In genomic region chr12:107444771-107445170, GRCh38 we compare ENCODE assay signal across 16 cellular contexts.
DNase-seq lines count a peak whose midpoint lies in the region; TF ChIP-seq lines count a peak whose summit lies in the region.
"Had no signal": no experiment of that assay in that cellular context is flagged by ENCODE, and none has a peak within 500 bp of the region (broad histone marks: within the 10 kb centered on the region; RNA-seq: fewer than 3 reads in every experiment).

No MANE protein-coding gene starts in this region.

- POLR2A ChIA-PET in activated CD4-positive, alpha-beta memory T cell treated with anti-CD3 and anti-CD28 coated beads, Interleukin-2, amount 10 ng/mL, durations not matched to agents 7 days and 5 days (lab: Charles Lee): no interaction called here

- H3K4me2 ChIP-seq in Karpas-422 (ENCODE audit: low read depth, low read length, poor library complexity, severe bottlenecking): no peak overlapping the region

- no peak overlapping the region for H3K9ac ChIP-seq in Karpas-422 (ENCODE audit: low read length)

- no peaks in the 10 kb centered on the region for H3K27me3 ChIP-seq in effector memory CD4-positive, alpha-beta T cell (replicated peaks; ENCODE audit: control insufficient read depth, insufficient read depth, low read length, poor library complexity, severe bottlenecking)
- no peaks in the 10 kb centered on the region for H3K27me3 ChIP-seq in Karpas-422 (ENCODE audit: low read length)

- no peaks in the 10 kb centered on the region for H3K9me2 ChIP-seq in Karpas-422 (replicated peaks; ENCODE audit: insufficient read depth, low read length)

- H3K9me3 ChIP-seq in effector memory CD4-positive, alpha-beta T cell (ENCODE audit: control insufficient read depth, low read length): no peaks in the 10 kb centered on the region
- no peaks in the 10 kb centered on the region for H3K9me3 ChIP-seq in Karpas-422 (ENCODE audit: low read length)
- H3K9me3 ChIP-seq: HAP-1 had no signal

- no peaks in the 10 kb centered on the region for H3K27me3 Mint-ChIP-seq in endothelial cell (ENCODE audit: unreplicated experiment)
- H3K27me3 Mint-ChIP-seq in activated CD4-positive, alpha-beta memory T cell treated with anti-CD3 and anti-CD28 coated beads, Interleukin-2, amount 10 ng/mL, durations not matched to agents 7 days and 5 days: no peaks in the 10 kb centered on the region
- H3K27me3 Mint-ChIP-seq: CD4-positive, alpha-beta memory T cell had no signal

- H3K27ac ChIP-seq in effector memory CD4-positive, alpha-beta T cell (ENCODE audit: insufficient read depth, low read length, poor library complexity, severe bottlenecking): no peak overlapping the region
- no peak overlapping the region for H3K27ac ChIP-seq in Karpas-422 (ENCODE audit: low read length)

- no peaks in the 10 kb centered on the region for H3K4me1 Mint-ChIP-seq in endothelial cell (ENCODE audit: unreplicated experiment)
- H3K4me1 Mint-ChIP-seq in activated CD4-positive, alpha-beta memory T cell treated with anti-CD3 and anti-CD28 coated beads, Interleukin-2, amount 10 ng/mL, durations not matched to agents 7 days and 5 days: peaks cover 10% of the 10 kb centered on the region

- H3K79me2 ChIP-seq in Karpas-422 (ENCODE audit: low read length): no peaks in the 10 kb centered on the region

- no peak for TF ChIP-seq CTCF in endothelial cell (IDR thresholded peaks at IDR 0.05; ENCODE audit: unreplicated experiment)

- H3K27ac Mint-ChIP-seq in endothelial cell (ENCODE audit: unreplicated experiment): peak overlapping the region; percentile 17
- no peak overlapping the region for H3K27ac Mint-ChIP-seq in activated CD4-positive, alpha-beta memory T cell treated with anti-CD3 and anti-CD28 coated beads, Interleukin-2, amount 10 ng/mL, durations not matched to agents 7 days and 5 days
- H3K27ac Mint-ChIP-seq: HFFc6 had no signal

- H3K9me3 Mint-ChIP-seq in endothelial cell (ENCODE audit: unreplicated experiment): no peaks in the 10 kb centered on the region
- H3K9me3 Mint-ChIP-seq in activated CD4-positive, alpha-beta memory T cell treated with anti-CD3 and anti-CD28 coated beads, Interleukin-2, amount 10 ng/mL, durations not matched to agents 7 days and 5 days: no peaks in the 10 kb centered on the region

- no peak overlapping the region for H3K4me3 Mint-ChIP-seq in endothelial cell (ENCODE audit: unreplicated experiment)
- no peak overlapping the region for H3K4me3 Mint-ChIP-seq in activated CD4-positive, alpha-beta memory T cell treated with anti-CD3 and anti-CD28 coated beads, Interleukin-2, amount 10 ng/mL, durations not matched to agents 7 days and 5 days
- H3K4me3 Mint-ChIP-seq: HFFc6 had no signal

- H4K20me1 ChIP-seq in Karpas-422 (ENCODE audit: insufficient read depth, low read depth, low read length): no peaks in the 10 kb centered on the region

- no peaks in the 10 kb centered on the region for H3K36me3 Mint-ChIP-seq in endothelial cell (ENCODE audit: low read depth, unreplicated experiment)
- peaks cover 2% of the 10 kb centered on the region for H3K36me3 Mint-ChIP-seq in activated CD4-positive, alpha-beta memory T cell treated with anti-CD3 and anti-CD28 coated beads, Interleukin-2, amount 10 ng/mL, durations not matched to agents 7 days and 5 days (ENCODE audit: low read depth)

- DNase-seq in NCI-H82 (lab: John Stamatoyannopoulos, UW) (peak; percentile 53), NCI-H82 treated with DMSO at 0.1 percent for 48 hours (lab: John Stamatoyannopoulos, UW; ENCODE audit: unreplicated experiment) (peak; percentile 18), endothelial cell (ENCODE audit: low spot score) (no peak), Karpas-422 (no peak)
- no peak for DNase-seq in effector memory CD4-positive, alpha-beta T cell
- DNase-seq in activated CD4-positive, alpha-beta memory T cell treated with anti-CD3 and anti-CD28 coated beads, Interleukin-2, amount 10 ng/mL, durations not matched to agents 7 days and 5 days: no peak
- DNase-seq: C1 segment of cervical spinal cord; Calu3; CD4-positive, alpha-beta memory T cell; COR-L47; DMS53; DMS79 treated with DMSO at 0.1 percent for 48 hours; GF-D8; GOT3; HFFc6 had no signal

- CTCF ChIA-PET in activated CD4-positive, alpha-beta memory T cell treated with anti-CD3 and anti-CD28 coated beads, Interleukin-2, amount 10 ng/mL, durations not matched to agents 7 days and 5 days (lab: Charles Lee): no interaction called here

- no peaks in the 10 kb centered on the region for H3K4me1 ChIP-seq in effector memory CD4-positive, alpha-beta T cell (ENCODE audit: control insufficient read depth, insufficient read depth, low read length, poor library complexity, severe bottlenecking)
- H3K4me1 ChIP-seq in Karpas-422 (ENCODE audit: low read length): no peaks in the 10 kb centered on the region
- H3K4me1 ChIP-seq: HAP-1 had no signal

- H3K4me3 ChIP-seq in effector memory CD4-positive, alpha-beta T cell (ENCODE audit: insufficient read depth, low read depth, low read length, poor library complexity, severe bottlenecking): no peak overlapping the region
- no peak overlapping the region for H3K4me3 ChIP-seq in Karpas-422 (ENCODE audit: low read length)
- H3K4me3 ChIP-seq: HAP-1 had no signal

- no peak overlapping the region for H2AFZ ChIP-seq in Karpas-422 (ENCODE audit: low read length)

- no peaks in the 10 kb centered on the region for H3K36me3 ChIP-seq in effector memory CD4-positive, alpha-beta T cell (ENCODE audit: control insufficient read depth, insufficient read depth, low read length)
- H3K36me3 ChIP-seq in Karpas-422 (ENCODE audit: insufficient read depth, low read length): no peaks in the 10 kb centered on the region
- H3K36me3 ChIP-seq: HAP-1 had no signal

Comparison
In these comparisons a context has a peak if more than half of its experiments do, and no peak if none do; other contexts are left out.
1. DNase-seq: peak in NCI-H82 (single experiment) and NCI-H82 treated with DMSO at 0.1 percent for 48 hours (single experiment); none in endothelial cell (single experiment), effector memory CD4-positive, alpha-beta T cell (0 of 3), Karpas-422 (single experiment) and activated CD4-positive, alpha-beta memory T cell treated with anti-CD3 and anti-CD28 coated beads, Interleukin-2, amount 10 ng/mL, durations not matched to agents 7 days and 5 days (single experiment).